In genomic region chrX:129790808-129791207, GRCh38 we compare ENCODE assay signal across 21 cellular contexts.
A peak's percentile ranks its signal among the peaks of the same experiment; 100 is the strongest.
DNase-seq lines count a peak whose midpoint lies in the region; TF ChIP-seq lines count a peak whose summit lies in the region.
"Had no signal": no experiment of that assay in that cellular context is flagged by ENCODE, and none has a peak within 500 bp of the region (broad histone marks: within the 10 kb centered on the region; RNA-seq: fewer than 3 reads in every experiment).

No MANE protein-coding gene starts in this region.

- no peaks in the 10 kb centered on the region for H3K9me3 ChIP-seq in HEK293 (ENCODE audit: control insufficient read depth, insufficient read depth, low read depth, low read length)
- H3K9me3 ChIP-seq in effector memory CD4-positive, alpha-beta T cell (ENCODE audit: control insufficient read depth, low read length): no peaks in the 10 kb centered on the region
- H3K9me3 ChIP-seq: A549, SK-N-SH had no signal

- CTCF ChIA-PET in HEK293 (lab: Yijun Ruan, JAX) (interaction anchor here (1.0 kb wide), 1 partner anchor 182 kb away, joined by 3 read pairs; no protein-coding TSS in a partner anchor), HEK293T (lab: Yijun Ruan, JAX) (interaction anchor here (0.7 kb wide), 1 partner anchor 189 kb away, joined by 3 read pairs; no protein-coding TSS in a partner anchor)

- peak; percentile 9 for DNase-seq in activated T-cell treated with anti-CD3 and anti-CD28 coated beads, Interleukin-2, amount 50 U/mL, for 24 hours
- no peak for DNase-seq in activated T-cell treated with anti-CD3 and anti-CD28 coated beads, Interleukin-2, amount 50 U/mL, for 1 hour
- no peak for DNase-seq in effector memory CD4-positive, alpha-beta T cell
- no peak for DNase-seq in hepatic stellate cell (ENCODE audit: low spot score)
- no peak for DNase-seq in SW 1271 (lab: John Stamatoyannopoulos, UW)
- DNase-seq in HEK293T (ENCODE audit: extremely low spot score): no peak
- DNase-seq: COR-L47, DMS79, GM23248, H9, KBM-7, NCI-H1092 treated with DMSO at 0.1 percent for 48 hours, NCI-H1436 treated with DMSO at 0.1 percent for 48 hours, NCI-H2029, NCI-H2227 treated with DMSO at 0.1 percent for 48 hours, NCI-H510A, SIG-M5, SK-N-SH had no signal

- no peaks in the 10 kb centered on the region for H3K4me1 ChIP-seq in HEK293 (ENCODE audit: control insufficient read depth, insufficient read depth, low read length)
- peaks cover 4% of the 10 kb centered on the region for H3K4me1 ChIP-seq in effector memory CD4-positive, alpha-beta T cell (ENCODE audit: control insufficient read depth, insufficient read depth, low read length, poor library complexity, severe bottlenecking)
- H3K4me1 ChIP-seq: A549 had no signal

- H3K27ac ChIP-seq in HEK293 (ENCODE audit: extremely low read depth, low read depth, low read length): no peak overlapping the region
- H3K27ac ChIP-seq in effector memory CD4-positive, alpha-beta T cell (ENCODE audit: insufficient read depth, low read length, poor library complexity, severe bottlenecking): peak overlapping the region; percentile 18
- H3K27ac ChIP-seq: A549, GM23248 had no signal

- H3K4me1 Mint-ChIP-seq in activated T-cell treated with anti-CD3 and anti-CD28 coated beads, Interleukin-2, amount 50 U/mL, for 24 hours (ENCODE audit: low read depth): peaks cover 19% of the 10 kb centered on the region
- H3K4me1 Mint-ChIP-seq: H9 had no signal

- no peaks in the 10 kb centered on the region for H3K27me3 Mint-ChIP-seq in activated T-cell treated with anti-CD3 and anti-CD28 coated beads, Interleukin-2, amount 50 U/mL, for 24 hours
- H3K27me3 Mint-ChIP-seq: B cell had no signal

- no peaks in the 10 kb centered on the region for H3K27me3 ChIP-seq in effector memory CD4-positive, alpha-beta T cell (replicated peaks; ENCODE audit: control insufficient read depth, insufficient read depth, low read length, poor library complexity, severe bottlenecking)

- H3K27ac Mint-ChIP-seq in activated T-cell treated with anti-CD3 and anti-CD28 coated beads, Interleukin-2, amount 50 U/mL, for 24 hours: peak overlapping the region; percentile 53

- H3K9me3 Mint-ChIP-seq in activated T-cell treated with anti-CD3 and anti-CD28 coated beads, Interleukin-2, amount 50 U/mL, for 24 hours: no peaks in the 10 kb centered on the region

- POLR2A ChIA-PET in HEK293 (lab: Yijun Ruan, JAX) (no interaction called here), HEK293T (lab: Yijun Ruan, JAX) (no interaction called here)

- H3K36me3 Mint-ChIP-seq in activated T-cell treated with anti-CD3 and anti-CD28 coated beads, Interleukin-2, amount 50 U/mL, for 24 hours (ENCODE audit: low read depth): peaks cover 90% of the 10 kb centered on the region

- H3K4me3 ChIP-seq in HEK293 (ENCODE audit: low read depth, low read length): no peak overlapping the region
- H3K4me3 ChIP-seq in effector memory CD4-positive, alpha-beta T cell (ENCODE audit: insufficient read depth, low read depth, low read length, poor library complexity, severe bottlenecking): no peak overlapping the region
- H3K4me3 ChIP-seq: A549, GM23248 had no signal

- H3K4me3 Mint-ChIP-seq in activated T-cell treated with anti-CD3 and anti-CD28 coated beads, Interleukin-2, amount 50 U/mL, for 24 hours: no peak overlapping the region
- H3K4me3 Mint-ChIP-seq: B cell, H9 had no signal

- no peaks in the 10 kb centered on the region for H3K36me3 ChIP-seq in HEK293 (ENCODE audit: control insufficient read depth in 2 of 2, insufficient read depth in 1 of 2, low read length in 2 of 2)
- peaks cover 76% of the 10 kb centered on the region for H3K36me3 ChIP-seq in effector memory CD4-positive, alpha-beta T cell (ENCODE audit: control insufficient read depth, insufficient read depth, low read length)

- TF ChIP-seq CTCF in HEK293 (tag by site-specific recombination; IDR thresholded peaks at IDR 0.05): no peak

TF ChIP-seq in HEK293, 187 proteins besides CTCF, POLR2A, EP300 and RAD21 (continues in another document):
- TF ChIP-seq SCRT2 (tag by site-specific recombination; IDR thresholded peaks at IDR 0.05) (peak; percentile 75), TSHZ1 (tag by site-specific recombination; IDR thresholded peaks at IDR 0.05; ENCODE audit: borderline replicate concordance) (no peak), SCRT1 (tag by site-specific recombination; IDR thresholded peaks at IDR 0.05; ENCODE audit: borderline replicate concordance) (0 out of 2 replicates have a peak, but pooled peaks have one; percentile 35), ZNF510 (tag by site-specific recombination; IDR thresholded peaks at IDR 0.05; ENCODE audit: insufficient replicate concordance) (no peak)

TF ChIP-seq in HEK293T, 16 proteins besides CTCF, POLR2A, EP300 and RAD21:
- no peak for TF ChIP-seq CTBP1 (IDR thresholded peaks at IDR 0.05; ENCODE audit: borderline replicate concordance)
- no peak for TF ChIP-seq FOXK2 (IDR thresholded peaks at IDR 0.05)
- no peak for TF ChIP-seq SP1 (IDR thresholded peaks at IDR 0.05)
- TF ChIP-seq L3MBTL2 (conservative IDR thresholded peaks at IDR 0.05): no peak
- TF ChIP-seq ELF4 (IDR thresholded peaks at IDR 0.05): no peak
- TF ChIP-seq HDGF (IDR thresholded peaks at IDR 0.05; ENCODE audit: borderline replicate concordance): no peak
- no peak for TF ChIP-seq NFRKB (IDR thresholded peaks at IDR 0.05)
- TF ChIP-seq ARNT (IDR thresholded peaks at IDR 0.05): no peak
- no peak for TF ChIP-seq BHLHE40 (IDR thresholded peaks at IDR 0.05; ENCODE audit: borderline replicate concordance)
- no peak for TF ChIP-seq ZNF384 (IDR thresholded peaks at IDR 0.05)
- no peak for TF ChIP-seq PKNOX1 (IDR thresholded peaks at IDR 0.05)
- TF ChIP-seq FOXM1 (IDR thresholded peaks at IDR 0.05; ENCODE audit: borderline replicate concordance): no peak
- TF ChIP-seq LEF1 (IDR thresholded peaks at IDR 0.05; ENCODE audit: borderline replicate concordance): no peak
- no peak for TF ChIP-seq SUZ12 (IDR thresholded peaks at IDR 0.05)
- TF ChIP-seq FOXA1 (IDR thresholded peaks at IDR 0.05): no peak
- no peak for TF ChIP-seq TARDBP (IDR thresholded peaks at IDR 0.05)
